20 cellular contexts compared by ENCODE assay signal in the genomic region with DNA sequence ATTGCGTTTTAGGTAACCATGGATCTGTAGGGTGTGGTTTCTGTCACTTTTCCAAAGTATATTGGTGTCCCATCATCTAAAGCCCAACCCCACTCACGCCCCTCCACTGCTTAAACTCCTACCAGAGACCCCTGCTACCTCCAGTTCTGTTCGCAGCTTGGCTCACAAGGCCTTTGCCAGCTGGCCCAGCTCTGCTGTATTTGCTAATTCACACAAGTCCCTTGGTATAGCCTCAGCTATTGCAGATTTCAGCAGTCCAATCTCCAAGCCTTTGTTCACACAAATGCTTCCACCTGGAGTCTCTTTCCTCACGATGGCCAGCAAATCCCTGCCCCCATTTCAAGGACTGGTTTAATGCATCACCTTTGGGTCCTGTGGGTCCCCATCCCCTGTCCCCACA. TPM values are rescaled to one million over a fixed set of nuclear protein-coding genes. Genes with fewer than 3 reads are reported as not detected.
A peak's percentile ranks its signal among the peaks of the same experiment; 100 is the strongest.
DNase-seq lines count a peak whose midpoint lies in the region; ATAC-seq and TF ChIP-seq lines count a peak whose summit lies in the region.
"Had no signal": no experiment of that assay in that cellular context is flagged by ENCODE, and none has a peak within 500 bp of the region (broad histone marks: within the 10 kb centered on the region; RNA-seq: fewer than 3 reads in every experiment).

No MANE protein-coding gene starts in this region.

- H3K27ac ChIP-seq in breast epithelium (peak overlapping the region; percentile 92 to 94), RWPE1 (peak overlapping the region; percentile 41), lower lobe of right lung (no peak overlapping the region), upper lobe of right lung (no peak overlapping the region)

- H3K4me1 ChIP-seq in breast epithelium, result peaks cover 5 to 8% of the 10 kb centered on the region in 2 donors
- peaks cover 17% of the 10 kb centered on the region for H3K4me1 ChIP-seq in lower lobe of right lung
- peaks cover 15% of the 10 kb centered on the region for H3K4me1 ChIP-seq in upper lobe of right lung
- H3K4me1 ChIP-seq: BE2C had no signal

- no peak overlapping the region for H3K4me3 ChIP-seq in breast epithelium
- no peak overlapping the region for H3K4me3 ChIP-seq in lower lobe of right lung
- H3K4me3 ChIP-seq in upper lobe of right lung, result no peak overlapping the region
- H3K4me3 ChIP-seq: A549, K562 had no signal

- H3K9me3 ChIP-seq in breast epithelium (no peaks in the 10 kb centered on the region), lower lobe of right lung (no peaks in the 10 kb centered on the region), upper lobe of right lung (no peaks in the 10 kb centered on the region)
- H3K9me3 ChIP-seq: A549, BE2C had no signal

- TF ChIP-seq CTCF in breast epithelium (IDR thresholded peaks at IDR 0.05) (no peak), MCF 10A (IDR thresholded peaks at IDR 0.05; ENCODE audit: unreplicated experiment) (no peak), RWPE1 (conservative IDR thresholded peaks at IDR 0.05; ENCODE audit: low read depth) (no peak), lower lobe of right lung (IDR thresholded peaks at IDR 0.05) (no peak), upper lobe of right lung (IDR thresholded peaks at IDR 0.05) (no peak)

- POLR2A ChIA-PET in MCF 10A (lab: Yijun Ruan, JAX) (no interaction called here), RWPE1 (lab: Yijun Ruan, JAX; ENCODE audit: low non-redundant PET) (no interaction called here)

- TF ChIP-seq POLR2A in breast epithelium (IDR thresholded peaks at IDR 0.05), result no peak

- no peaks in the 10 kb centered on the region for H3K4me1 Mint-ChIP-seq in MCF 10A (ENCODE audit: insufficient read depth, unreplicated experiment)

- H3K4me3 Mint-ChIP-seq in MCF 10A (ENCODE audit: unreplicated experiment), result no peak overlapping the region
- H3K4me3 Mint-ChIP-seq: CD4-positive, alpha-beta T cell had no signal

- DNase-seq in breast epithelium (ENCODE audit: low spot score in 2 of 2) (no peak), MCF 10A (ENCODE audit: unreplicated experiment) (no peak), RWPE1 (ENCODE audit: low spot score) (no peak), lower lobe of right lung (peak; percentile 29), upper lobe of right lung (peak; percentile 27), NCI-H2171 (lab: John Stamatoyannopoulos, UW) (no peak), sciatic nerve (ENCODE audit: low spot score) (no peak)
- DNase-seq: BE2C; CD4-positive, alpha-beta T cell; GOT3; NCI-H1092; NCI-H1436; NCI-H187 treated with DMSO at 0.1 percent for 48 hours; NCI-H2107; NCI-H345; NCI-H526; SHP77 had no signal

- no peak overlapping the region for H3K27ac Mint-ChIP-seq in MCF 10A (ENCODE audit: low read depth, unreplicated experiment)
- H3K27ac Mint-ChIP-seq: CD4-positive, alpha-beta T cell had no signal

- H3K9me3 Mint-ChIP-seq in MCF 10A (ENCODE audit: unreplicated experiment), result no peaks in the 10 kb centered on the region
- H3K9me3 Mint-ChIP-seq: CD4-positive, alpha-beta T cell had no signal

- peaks cover 11% of the 10 kb centered on the region for H3K36me3 Mint-ChIP-seq in MCF 10A (ENCODE audit: insufficient read depth, unreplicated experiment)

- no TSS peak for BruUV-seq in MCF 10A (replicated peaks; lab: Mats Ljungman, UMichigan)

- H3K36me3 ChIP-seq in breast epithelium (no peaks in the 10 kb centered on the region), lower lobe of right lung (peaks cover 18% of the 10 kb centered on the region), upper lobe of right lung (no peaks in the 10 kb centered on the region)
- H3K36me3 ChIP-seq: BE2C had no signal

- intact Hi-C loops in breast epithelium (cut with DNase I; ENCODE audit: low total_unique reads) (no loop called here), MCF 10A (cut with micrococcal nuclease) (no loop called here), lower lobe of right lung (cut with DNase I) (no loop called here), upper lobe of right lung (cut with DNase I) (no loop called here), sciatic nerve (cut with DNase I) (no loop called here)

- H3K27me3 Mint-ChIP-seq in MCF 10A (ENCODE audit: insufficient read depth, unreplicated experiment), result no peaks in the 10 kb centered on the region

- CTCF ChIA-PET in MCF 10A (lab: Yijun Ruan, JAX) (interaction anchor here (0.5 to 0.8 kb wide), 2 partner anchors 54 to 319 kb away, joined by 3 read pairs; no protein-coding TSS in a partner anchor), RWPE1 (lab: Yijun Ruan, JAX) (no interaction called here)

- no peaks in the 10 kb centered on the region for H3K27me3 ChIP-seq in breast epithelium
- no peaks in the 10 kb centered on the region for H3K27me3 ChIP-seq in lower lobe of right lung (ENCODE audit: low read depth)
- H3K27me3 ChIP-seq in upper lobe of right lung, result no peaks in the 10 kb centered on the region
- H3K27me3 ChIP-seq: BE2C had no signal

- ATAC-seq in lower lobe of right lung (no peak), upper lobe of right lung (no peak), GM18511 (IDR thresholded peaks at IDR 0.05; ENCODE audit: unreplicated experiment) (no peak), sciatic nerve (no peak)
- ATAC-seq: K562 had no signal

RNA-seq across cellular contexts. Expression of a gene that starts 24.2 kb away (rescaled TPM):
- 10 to 100 TPM; 17.3 to 31.8 (median 21.3) TPM for total RNA-seq in breast epithelium
- 13.9 and 21.1 TPM in 2 replicates for total RNA-seq in MCF 10A (2022)
- 23.4 TPM for total RNA-seq in lower lobe of right lung
- total RNA-seq in upper lobe of right lung, result 21.4 TPM
- 19.3 TPM for total RNA-seq in sciatic nerve

RNA-seq across cellular contexts. Expression of a gene that starts 24.6 kb away (rescaled TPM):
- total RNA-seq in breast epithelium (100 to 1,000 TPM; 277 to 663 (median 594) TPM), MCF 10A (2022) (105 and 128 TPM in 2 replicates), lower lobe of right lung (670 TPM), upper lobe of right lung (849 TPM), sciatic nerve (258 TPM)

Comparison
In these comparisons a context has a peak if more than half of its experiments do, and no peak if none do; other contexts are left out.
1. DNase-seq: peak in lower lobe of right lung (single experiment) and upper lobe of right lung (single experiment); none in breast epithelium (0 of 2), MCF 10A (single experiment), RWPE1 (single experiment), NCI-H2171 (single experiment) and sciatic nerve (single experiment).
2. H3K27ac ChIP-seq: peak in breast epithelium (2 of 2) and RWPE1 (single experiment); none in lower lobe of right lung (single experiment) and upper lobe of right lung (single experiment).